Comparison of ENCODE assay signal across 29 cellular contexts in genomic region chr6:44273617-44274016, GRCh38. TPM values are rescaled to one million over a fixed set of nuclear protein-coding genes. Genes with fewer than 3 reads are reported as not detected.
"Had no signal": no experiment of that assay in that cellular context is flagged by ENCODE, and none has a peak within 500 bp of the region (broad histone marks: within the 10 kb centered on the region; RNA-seq: fewer than 3 reads in every experiment).

No MANE protein-coding gene starts in this region.

- H3K4me1 ChIP-seq: prostate gland had no signal

- H3K27ac ChIP-seq: left lung, lower lobe of right lung, pancreas, prostate gland, sigmoid colon, spleen, suprapubic skin, tibial nerve, uterus had no signal

- ATAC-seq: left colon; left lung; lower lobe of right lung; naive thymus-derived CD8-positive, alpha-beta T cell; pancreas; right cardiac atrium; stimulated activated effector memory CD8-positive, alpha-beta T cell treated with anti-CD3 and anti-CD28 coated beads, Interleukin-12 subunit alpha, Interleukin-12 subunit beta, amount 100 ng/mL, for 72 hours had no signal

- DNase-seq: hypothalamus; immature natural killer cell; kidney; left colon; left lung; lower lobe of right lung; mammary epithelial cell; mesenchymal stem cell; naive thymus-derived CD8-positive, alpha-beta T cell; retina; right cardiac atrium; sigmoid colon; small intestine; stimulated activated CD4-positive, alpha-beta T cell treated with anti-CD3 and anti-CD28 coated beads, Interleukin-4, amount 100 ng/mL, for 24 hours; stimulated activated naive CD4-positive, alpha-beta T cell; uterus had no signal

- H3K4me1 Mint-ChIP-seq: nephron had no signal

- H3K4me3 ChIP-seq: left lung, lower lobe of right lung, pancreas, prostate gland, sigmoid colon, spleen, suprapubic skin, tibial nerve, uterus had no signal

- H3K36me3 Mint-ChIP-seq: stimulated activated effector memory CD8-positive, alpha-beta T cell treated with anti-CD3 and anti-CD28 coated beads, Interleukin-12 subunit alpha, Interleukin-12 subunit beta, amount 100 ng/mL, for 72 hours; type B pancreatic cell had no signal

- FAIRE-seq: islet of Langerhans, kidney, pancreas, small intestine had no signal

- H3K4me3 Mint-ChIP-seq: stimulated activated naive CD8-positive, alpha-beta T cell treated with anti-CD3 and anti-CD28 coated beads, Interleukin-15, Interleukin-2, amounts not matched to agents 100 ng/mL and 50 ng/mL, for 24 hours had no signal

- H3K9me3 ChIP-seq: left lung, lower lobe of right lung, pancreas, prostate gland, sigmoid colon, spleen, suprapubic skin, tibial nerve, uterus had no signal

- H3K9me3 Mint-ChIP-seq: immature natural killer cell; naive thymus-derived CD8-positive, alpha-beta T cell; nephron; stimulated activated effector memory CD8-positive, alpha-beta T cell treated with anti-CD3 and anti-CD28 coated beads, Interleukin-12 subunit alpha, Interleukin-12 subunit beta, amount 100 ng/mL, for 72 hours; stimulated activated naive CD8-positive, alpha-beta T cell treated with anti-CD3 and anti-CD28 coated beads, Interleukin-15, Interleukin-2, amounts not matched to agents 100 ng/mL and 50 ng/mL, for 24 hours; type B pancreatic cell had no signal

- H3K27ac Mint-ChIP-seq: immature natural killer cell; naive thymus-derived CD8-positive, alpha-beta T cell; nephron; stimulated activated effector memory CD8-positive, alpha-beta T cell treated with anti-CD3 and anti-CD28 coated beads, Interleukin-12 subunit alpha, Interleukin-12 subunit beta, amount 100 ng/mL, for 72 hours; stimulated activated naive CD8-positive, alpha-beta T cell treated with anti-CD3 and anti-CD28 coated beads, Interleukin-15, Interleukin-2, amounts not matched to agents 100 ng/mL and 50 ng/mL, for 24 hours had no signal

- H3K36me3 ChIP-seq: left lung, lower lobe of right lung, pancreas, prostate gland, sigmoid colon, spleen, suprapubic skin, tibial nerve, uterus had no signal

RNA-seq across cellular contexts. Expression of gene TMEM151B, which starts 3.4 kb away (rescaled TPM):
- total RNA-seq: kidney; left lung; liver; lower lobe of right lung; mammary epithelial cell; naive thymus-derived CD8-positive, alpha-beta T cell; subcutaneous adipose tissue; ureter had no signal
- polyA plus RNA-seq: immature natural killer cell; liver; naive thymus-derived CD8-positive, alpha-beta T cell had no signal
